Comparison of ENCODE assay signal across 1 cellular context in the genomic region with DNA sequence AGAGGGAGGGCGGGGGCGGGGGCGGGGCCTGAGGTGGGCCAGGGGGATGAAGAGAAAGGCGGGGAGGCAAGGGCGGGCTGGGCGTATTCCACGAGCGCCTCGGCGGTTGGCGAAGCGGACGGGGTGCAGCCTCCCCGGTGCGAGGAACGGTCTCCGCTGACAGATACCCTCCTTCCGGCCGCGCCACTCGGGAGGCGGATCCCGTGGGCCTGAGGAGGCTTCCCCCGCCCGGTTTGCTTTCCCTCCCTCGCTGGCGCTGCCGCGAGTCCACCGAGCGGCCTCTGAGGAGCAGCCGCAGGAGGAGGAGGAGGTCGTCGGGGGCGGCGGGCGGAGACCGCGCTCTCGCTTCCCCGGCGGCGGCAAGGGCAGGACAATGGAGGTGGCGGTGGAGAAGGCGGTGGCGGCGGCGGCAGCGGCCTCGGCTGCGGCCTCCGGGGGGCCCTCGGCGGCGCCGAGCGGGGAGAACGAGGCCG.
TF ChIP-seq lines count a peak whose summit lies in the region.

Gene TRIM24 (plus strand): TSS at position 84 of the 473 bp plus-strand sequence. CDS start 290 bp downstream, at position 374.

TF ChIP-seq in GM12878, 131 proteins besides CTCF, POLR2A, EP300 and RAD21 (continued from another document):
- peak; percentile 45 for TF ChIP-seq RUNX3 (IDR thresholded peaks at IDR 0.05; ENCODE audit: low read length)
- TF ChIP-seq ZNF207 (IDR thresholded peaks at IDR 0.05; ENCODE audit: borderline replicate concordance): peak; percentile 85; the same call in 1 of the 2 replicates
- TF ChIP-seq IKZF1 (conservative IDR thresholded peaks at IDR 0.05): 0 out of 2 replicates have a peak, but pooled peaks have one; percentile 74
- TF ChIP-seq NBN (IDR thresholded peaks at IDR 0.05): 0 out of 2 replicates have a peak, but pooled peaks have one; percentile 21
- peak; percentile 70 for TF ChIP-seq TAF1 (IDR thresholded peaks at IDR 0.05; ENCODE audit: borderline replicate concordance, low read depth, low read length)
- peak; percentile 96 for TF ChIP-seq BACH1 (IDR thresholded peaks at IDR 0.05; ENCODE audit: borderline replicate concordance)
- TF ChIP-seq ZNF622 (IDR thresholded peaks at IDR 0.05): no peak
- peak; percentile 36; the same call in 1 of the 2 replicates for TF ChIP-seq SMARCA5 (IDR thresholded peaks at IDR 0.05)
- peak; percentile 74 for TF ChIP-seq POLR2AphosphoS5 (IDR thresholded peaks at IDR 0.05; ENCODE audit: low read length)
- TF ChIP-seq, protein P1, sequence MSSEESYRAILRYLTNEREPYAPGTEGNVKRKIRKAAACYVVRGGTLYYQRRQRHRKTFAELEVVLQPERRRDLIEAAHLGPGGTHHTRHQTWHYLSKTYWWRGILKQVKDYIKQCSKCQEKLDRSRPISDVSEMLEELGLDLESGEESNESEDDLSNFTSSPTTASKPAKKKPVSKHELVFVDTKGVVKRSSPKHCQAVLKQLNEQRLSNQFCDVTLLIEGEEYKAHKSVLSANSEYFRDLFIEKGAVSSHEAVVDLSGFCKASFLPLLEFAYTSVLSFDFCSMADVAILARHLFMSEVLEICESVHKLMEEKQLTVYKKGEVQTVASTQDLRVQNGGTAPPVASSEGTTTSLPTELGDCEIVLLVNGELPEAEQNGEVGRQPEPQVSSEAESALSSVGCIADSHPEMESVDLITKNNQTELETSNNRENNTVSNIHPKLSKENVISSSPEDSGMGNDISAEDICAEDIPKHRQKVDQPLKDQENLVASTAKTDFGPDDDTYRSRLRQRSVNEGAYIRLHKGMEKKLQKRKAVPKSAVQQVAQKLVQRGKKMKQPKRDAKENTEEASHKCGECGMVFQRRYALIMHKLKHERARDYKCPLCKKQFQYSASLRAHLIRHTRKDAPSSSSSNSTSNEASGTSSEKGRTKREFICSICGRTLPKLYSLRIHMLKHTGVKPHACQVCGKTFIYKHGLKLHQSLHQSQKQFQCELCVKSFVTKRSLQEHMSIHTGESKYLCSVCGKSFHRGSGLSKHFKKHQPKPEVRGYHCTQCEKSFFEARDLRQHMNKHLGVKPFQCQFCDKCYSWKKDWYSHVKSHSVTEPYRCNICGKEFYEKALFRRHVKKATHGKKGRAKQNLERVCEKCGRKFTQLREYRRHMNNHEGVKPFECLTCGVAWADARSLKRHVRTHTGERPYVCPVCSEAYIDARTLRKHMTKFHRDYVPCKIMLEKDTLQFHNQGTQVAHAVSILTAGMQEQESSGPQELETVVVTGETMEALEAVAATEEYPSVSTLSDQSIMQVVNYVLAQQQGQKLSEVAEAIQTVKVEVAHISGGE (CRISPR knock-in tag; IDR thresholded peaks at IDR 0.05): no peak
- no peak; the same call in 1 of the 2 replicates for TF ChIP-seq GATAD2B (conservative IDR thresholded peaks at IDR 0.05; ENCODE audit: low read depth)
- peak in 1 of 2 experiments; percentile 14; a peak in 1 of 4 replicates for TF ChIP-seq IKZF2 (IDR thresholded peaks at IDR 0.05)
